ENCODE assay signal across 22 cellular contexts in the genomic region with DNA sequence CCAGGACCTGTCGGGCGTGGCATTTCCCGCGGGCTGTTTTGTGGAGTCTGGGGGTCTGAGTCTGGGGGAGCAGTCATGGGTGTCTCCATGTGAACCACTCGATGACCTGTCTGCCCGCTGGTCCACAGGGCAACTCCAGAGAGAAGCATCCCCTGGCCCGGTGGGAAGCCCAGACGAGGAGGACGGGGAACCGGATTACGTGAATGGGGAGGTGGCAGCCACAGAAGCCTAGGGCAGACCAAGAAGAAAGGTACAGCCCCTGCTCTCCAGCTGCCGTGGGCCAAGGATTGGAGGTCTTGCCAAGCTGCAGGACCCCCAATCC.
"Had no signal": no experiment of that assay in that cellular context is flagged by ENCODE, and none has a peak within 500 bp of the region (broad histone marks: within the 10 kb centered on the region; RNA-seq: fewer than 3 reads in every experiment).

No MANE protein-coding gene starts in this region.

- H3K4me3 Mint-ChIP-seq: activated CD4-positive, alpha-beta memory T cell treated with anti-CD3 and anti-CD28 coated beads for 36 hours; activated naive CD4-positive, alpha-beta T cell treated with anti-CD3 and anti-CD28 coated beads, Interleukin-2, amount 10 ng/mL, durations not matched to agents 7 days and 5 days; activated naive CD8-positive, alpha-beta T cell treated with anti-CD3 and anti-CD28 coated beads, Interleukin-2, amount 50 U/mL, for 24 hours; activated T-cell treated with anti-CD3 and anti-CD28 coated beads, Interleukin-2, amount 50 U/mL, for 72 hours; mesothelial cell of epicardium; naive thymus-derived CD8-positive, alpha-beta T cell; stimulated activated naive CD8-positive, alpha-beta T cell treated with anti-CD3 and anti-CD28 coated beads, Interleukin-15, amount 100 ng/mL, for 72 hours had no signal

- ATAC-seq: activated naive CD8-positive, alpha-beta T cell treated with anti-CD3 and anti-CD28 coated beads, Interleukin-2, amount 50 U/mL, for 24 hours; lower lobe of right lung; naive thymus-derived CD8-positive, alpha-beta T cell; pancreas; right cardiac atrium had no signal

- H3K9me3 Mint-ChIP-seq: activated CD4-positive, alpha-beta memory T cell treated with anti-CD3 and anti-CD28 coated beads for 36 hours; activated naive CD4-positive, alpha-beta T cell treated with anti-CD3 and anti-CD28 coated beads, Interleukin-2, amount 10 ng/mL, durations not matched to agents 7 days and 5 days; activated naive CD8-positive, alpha-beta T cell treated with anti-CD3 and anti-CD28 coated beads, Interleukin-2, amount 50 U/mL, for 24 hours; activated T-cell treated with anti-CD3 and anti-CD28 coated beads, Interleukin-2, amount 50 U/mL, for 72 hours; mesothelial cell of epicardium; naive thymus-derived CD8-positive, alpha-beta T cell; stimulated activated naive CD8-positive, alpha-beta T cell treated with anti-CD3 and anti-CD28 coated beads, Interleukin-15, amount 100 ng/mL, for 72 hours had no signal

- H3K27me3 ChIP-seq: pancreas, tibial artery had no signal

- H3K4me1 ChIP-seq: pancreas, tibial artery had no signal

- DNase-seq: activated CD4-positive, alpha-beta memory T cell treated with anti-CD3 and anti-CD28 coated beads for 36 hours; activated CD4-positive, alpha-beta T cell treated with anti-CD3 and anti-CD28 coated beads for 4 hours; activated CD4-positive, CD25-positive, alpha-beta regulatory T cell; activated effector memory CD4-positive, alpha-beta T cell treated with Interleukin-2 at 50 U/mL for 16 hours; activated naive CD4-positive, alpha-beta T cell treated with anti-CD3 and anti-CD28 coated beads, Interleukin-2, amount 10 ng/mL, durations not matched to agents 7 days and 5 days; activated naive CD8-positive, alpha-beta T cell treated with anti-CD3 and anti-CD28 coated beads, Interleukin-2, amount 50 U/mL, for 24 hours; activated T-cell treated with anti-CD3 and anti-CD28 coated beads, Interleukin-2, amount 50 U/mL, for 72 hours; cerebellar nuclear complex; cortex of kidney; effector CD4-positive, alpha-beta T cell; erythroblast; foreskin fibroblast; kidney; lower lobe of right lung; naive thymus-derived CD8-positive, alpha-beta T cell; stimulated activated CD4-positive, alpha-beta T cell treated with anti-CD3 and anti-CD28 coated beads, Interleukin-1b, Interleukin-23, amount 100 ng/mL, for 48 hours; stimulated activated naive CD8-positive, alpha-beta T cell treated with anti-CD3 and anti-CD28 coated beads, Interleukin-15, amount 100 ng/mL, for 72 hours; T1000; tibial artery had no signal

- H3K9me3 ChIP-seq: lower lobe of right lung, pancreas, tibial artery had no signal

- H3K4me3 ChIP-seq: lower lobe of right lung, pancreas, tibial artery had no signal

- H3K27ac Mint-ChIP-seq: activated CD4-positive, alpha-beta memory T cell treated with anti-CD3 and anti-CD28 coated beads for 36 hours; activated naive CD4-positive, alpha-beta T cell treated with anti-CD3 and anti-CD28 coated beads, Interleukin-2, amount 10 ng/mL, durations not matched to agents 7 days and 5 days; activated naive CD8-positive, alpha-beta T cell treated with anti-CD3 and anti-CD28 coated beads, Interleukin-2, amount 50 U/mL, for 24 hours; activated T-cell treated with anti-CD3 and anti-CD28 coated beads, Interleukin-2, amount 50 U/mL, for 72 hours; mesothelial cell of epicardium had no signal

- H3K27me3 Mint-ChIP-seq: activated CD4-positive, alpha-beta memory T cell treated with anti-CD3 and anti-CD28 coated beads for 36 hours; activated naive CD4-positive, alpha-beta T cell treated with anti-CD3 and anti-CD28 coated beads, Interleukin-2, amount 10 ng/mL, durations not matched to agents 7 days and 5 days; activated naive CD8-positive, alpha-beta T cell treated with anti-CD3 and anti-CD28 coated beads, Interleukin-2, amount 50 U/mL, for 24 hours; naive thymus-derived CD8-positive, alpha-beta T cell; stimulated activated naive CD8-positive, alpha-beta T cell treated with anti-CD3 and anti-CD28 coated beads, Interleukin-15, amount 100 ng/mL, for 72 hours had no signal

- H3K4me1 Mint-ChIP-seq: mesothelial cell of epicardium had no signal

- H3K27ac ChIP-seq: lower lobe of right lung, pancreas, tibial artery had no signal

- H3K36me3 ChIP-seq: pancreas had no signal
